In genomic region chr17:20851630-20852540, GRCh38 we compare ENCODE assay signal across 8 cellular contexts.
DNase-seq lines count a peak whose midpoint lies in the region; ATAC-seq, FAIRE-seq and TF ChIP-seq lines count a peak whose summit lies in the region.
"Not testable (repeated sequence)": the region's sequence is repeated elsewhere in the genome, so short reads cannot be mapped to it uniquely, and the experiment has no call there.

No MANE protein-coding gene starts in this region.

- POLR2A ChIA-PET in CD8-positive, alpha-beta T cell (lab: Charles Lee), result interaction anchor here (0.6 kb wide), 1 partner anchor 12 kb away, joined by 4 read pairs; no protein-coding TSS in a partner anchor
- POLR2A ChIA-PET in H1 (lab: Charles Lee; ENCODE audit: partially characterized antibody), result interaction anchor here (0.6 to 3.4 kb wide), 8 partner anchors 12 to 370 kb away, joined by 3 to 26 read pairs (median 3); no protein-coding TSS in a partner anchor

- H2AK5ac ChIP-seq in H1 (ENCODE audit: low read depth, low read length), result not testable (repeated sequence)

- peak overlapping the region; percentile 61 for H3K4me3 Mint-ChIP-seq in CD8-positive, alpha-beta T cell
- peak overlapping the region; percentile 66 for H3K4me3 Mint-ChIP-seq in activated naive CD4-positive, alpha-beta T cell treated with anti-CD3 and anti-CD28 coated beads, Interleukin-2, amount 50 U/mL, for 24 hours

- H3K9me3 ChIP-seq in CD8-positive, alpha-beta T cell (ENCODE audit: low read length); MM.1S (replicated peaks; ENCODE audit: insufficient read depth, low read length); H1 (ENCODE audit: insufficient read depth in 2 of 2, low read depth in 1 of 2, low read length in 1 of 2); iPS-20b (ENCODE audit: insufficient read depth, low read depth, low read length); suprapubic skin: not testable (repeated sequence)

- FAIRE-seq in H1 (lab: Jason Lieb, UNC), result peak; percentile 87

- not testable (repeated sequence) for H4K20me1 ChIP-seq in MM.1S (ENCODE audit: insufficient read depth, low read length); H1 (replicated peaks in 1 of 2; ENCODE audit: control insufficient read depth in 1 of 2, insufficient read depth in 2 of 2, low read length in 2 of 2)

- H2BK12ac ChIP-seq in H1 (ENCODE audit: low read depth, low read length), result 0 out of 2 replicates have a peak overlapping the region, but pooled peaks have one; percentile 39

- H3K79me1 ChIP-seq in H1 (ENCODE audit: low read depth, low read length), result not testable (repeated sequence)

- 2% methylated on average over 31 of the region's 32 CpGs; no CpG with 5 or more reads in 1 of the 2 experiments for WGBS in H1 (ENCODE audit: extremely low coverage in 1 of 2, insufficient coverage in 1 of 2, insufficient read length in 1 of 2, insufficient replicate concordance in 2 of 2, low coverage in 1 of 2, low lambda C conversion rate in 2 of 2, missing lambda C conversion rate in 1 of 2), 2 experiments
- WGBS in suprapubic skin, result 3% methylated on average over 30 of the region's 32 CpGs

- H3K36me3 Mint-ChIP-seq in CD8-positive, alpha-beta T cell; activated naive CD4-positive, alpha-beta T cell treated with anti-CD3 and anti-CD28 coated beads, Interleukin-2, amount 50 U/mL, for 24 hours: not testable (repeated sequence)

- H3K14ac ChIP-seq in H1 (ENCODE audit: insufficient read length), result not testable (repeated sequence)

- H4K91ac ChIP-seq in H1 (replicated peaks; ENCODE audit: insufficient read length, low read length), result not testable (repeated sequence)

- peak overlapping the region; percentile 37 for H3K4me3 ChIP-seq in CD8-positive, alpha-beta T cell (ENCODE audit: low read depth, low read length)
- H3K4me3 ChIP-seq in MM.1S (ENCODE audit: low read length) (peak overlapping the region; percentile 41; the same call in 1 of the 2 replicates), H1 (ENCODE audit: extremely low read depth in 1 of 4, insufficient read depth in 2 of 4, low read depth in 3 of 4, low read length in 4 of 4) (peak overlapping the region; percentile 51 to 67 (median 61); a peak in 7 of 8 replicates), iPS-20b (ENCODE audit: low read length) (peak overlapping the region; percentile 79), suprapubic skin (peak overlapping the region; percentile 37)

- not testable (repeated sequence) for H2BK5ac ChIP-seq in H1 (ENCODE audit: low read depth, low read length)

- H3F3A ChIP-seq in MM.1S (ENCODE audit: insufficient read depth, low read length), result not testable (repeated sequence)

- not testable (repeated sequence) for H3K23ac ChIP-seq in H1 (ENCODE audit: insufficient read length)

- H2AFZ ChIP-seq in MM.1S (ENCODE audit: low read length), result peak overlapping the region; percentile 77
- peak overlapping the region; percentile 93 for H2AFZ ChIP-seq in H1 (ENCODE audit: low read length)

- peak overlapping the region; percentile 65; the same call in 1 of the 2 replicates for H3K4me2 ChIP-seq in MM.1S (ENCODE audit: low read depth, low read length)
- peak overlapping the region in 1 of 2 experiments; percentile 95; a peak in 3 of 4 replicates for H3K4me2 ChIP-seq in H1 (ENCODE audit: insufficient read depth in 1 of 2, low read depth in 2 of 2, low read length in 2 of 2)

- H3K18ac ChIP-seq in H1 (ENCODE audit: extremely low read depth, low read length), result peak overlapping the region; percentile 38; the same call in 1 of the 2 replicates

- peaks cover 48% of the 10 kb centered on the region for H3K27me3 Mint-ChIP-seq in CD8-positive, alpha-beta T cell (ENCODE audit: low read depth)
- peaks cover 32% of the 10 kb centered on the region for H3K27me3 Mint-ChIP-seq in activated naive CD4-positive, alpha-beta T cell treated with anti-CD3 and anti-CD28 coated beads, Interleukin-2, amount 50 U/mL, for 24 hours

- H4K8ac ChIP-seq in H1 (ENCODE audit: extremely low read depth, insufficient read depth, low read length), result not testable (repeated sequence)

- not testable (repeated sequence) for H3K27me3 ChIP-seq in CD8-positive, alpha-beta T cell (ENCODE audit: insufficient read depth, low read length); MM.1S (replicated peaks; ENCODE audit: insufficient read depth, low read length); iPS-20b (ENCODE audit: insufficient read depth, low read length)
- H3K27me3 ChIP-seq in H1 (replicated peaks in 1 of 4; ENCODE audit: control insufficient read depth in 3 of 4, extremely low read depth in 1 of 4, insufficient read depth in 3 of 4, low read length in 3 of 4), result peaks cover 0 to 17% (median 5%) of the 10 kb centered on the region in 4 experiments; a peak in 4 of 7 replicates
- H3K27me3 ChIP-seq in suprapubic skin, result peaks cover 31% of the 10 kb centered on the region

- not testable (repeated sequence) for H3K27ac Mint-ChIP-seq in CD8-positive, alpha-beta T cell; activated naive CD4-positive, alpha-beta T cell treated with anti-CD3 and anti-CD28 coated beads, Interleukin-2, amount 50 U/mL, for 24 hours

- TF ChIP-seq POLR2A in H1 (IDR thresholded peaks at IDR 0.05; ENCODE audit: control extremely low read depth in 1 of 2, low read depth in 2 of 2, low read length in 2 of 2); suprapubic skin (IDR thresholded peaks at IDR 0.05): not testable (repeated sequence)

- CTCF ChIA-PET in CD8-positive, alpha-beta T cell (lab: Charles Lee), result not testable (repeated sequence)
- CTCF ChIA-PET in H1 (lab: Charles Lee; ENCODE audit: partially characterized antibody), result interaction anchor here (0.5 to 2.8 kb wide), 2 partner anchors 17 to 50 kb away, joined by 3 to 10 read pairs; no protein-coding TSS in a partner anchor

- not testable (repeated sequence) for H3K27ac ChIP-seq in CD8-positive, alpha-beta T cell (ENCODE audit: low read depth, low read length); MM.1S (ENCODE audit: low read length); H1 (ENCODE audit: low read depth, low read length); iPS-20b (ENCODE audit: low read length); suprapubic skin

- not testable (repeated sequence) for DNase-seq in CD8-positive, alpha-beta T cell; MM.1S; suprapubic skin (ENCODE audit: low spot score in 2 of 2)
- peak; percentile 3 for DNase-seq in RPMI8226
- DNase-seq in H1 (ENCODE audit: low read depth in 1 of 2, low spot score in 2 of 2), result peak in 1 of 2 experiments; percentile 58
- peak; percentile 11 for DNase-seq in occipital lobe (lab: John Stamatoyannopoulos, UW)

- H3K9me3 Mint-ChIP-seq in CD8-positive, alpha-beta T cell; activated naive CD4-positive, alpha-beta T cell treated with anti-CD3 and anti-CD28 coated beads, Interleukin-2, amount 50 U/mL, for 24 hours: not testable (repeated sequence)

- H3K4ac ChIP-seq in H1 (replicated peaks; ENCODE audit: insufficient read length, low read depth, low read length), result not testable (repeated sequence)

- not testable (repeated sequence) for TF ChIP-seq CTCF in CD8-positive, alpha-beta T cell (IDR thresholded peaks at IDR 0.05); MM.1S (IDR thresholded peaks at IDR 0.05; ENCODE audit: low read length); H1 (IDR thresholded peaks at IDR 0.05; ENCODE audit: control extremely low read depth in 1 of 3, insufficient read depth in 1 of 3, low read depth in 1 of 3, low read length in 3 of 3); suprapubic skin (IDR thresholded peaks at IDR 0.05)

- TF ChIP-seq RAD21 in H1 (IDR thresholded peaks at IDR 0.05 in 1 of 2, conservative IDR thresholded peaks at IDR 0.05 in 1 of 2; ENCODE audit: low read depth in 2 of 2, low read length in 2 of 2), result not testable (repeated sequence)

- not testable (repeated sequence) for H3K56ac ChIP-seq in H1 (replicated peaks; ENCODE audit: insufficient read length, low read depth, low read length)

- H3K4me1 ChIP-seq in CD8-positive, alpha-beta T cell (ENCODE audit: insufficient read depth, low read length); MM.1S (ENCODE audit: low read length); H1 (replicated peaks in 1 of 4; ENCODE audit: control insufficient read depth in 3 of 4, insufficient read depth in 4 of 4, low read length in 3 of 4); iPS-20b (ENCODE audit: insufficient read depth, low read length); suprapubic skin: not testable (repeated sequence)

- TF ChIP-seq EP300 in H1 (IDR thresholded peaks at IDR 0.05; ENCODE audit: borderline replicate concordance in 1 of 2, low read depth in 2 of 2, low read length in 2 of 2); suprapubic skin (IDR thresholded peaks at IDR 0.05): not testable (repeated sequence)

- peaks cover 16% of the 10 kb centered on the region for H3K4me1 Mint-ChIP-seq in CD8-positive, alpha-beta T cell (ENCODE audit: low read depth)
- H3K4me1 Mint-ChIP-seq in activated naive CD4-positive, alpha-beta T cell treated with anti-CD3 and anti-CD28 coated beads, Interleukin-2, amount 50 U/mL, for 24 hours, result peaks cover 16% of the 10 kb centered on the region

- H2BK15ac ChIP-seq in H1 (ENCODE audit: low read length), result not testable (repeated sequence)

- not testable (repeated sequence) for H2BK120ac ChIP-seq in H1 (replicated peaks; ENCODE audit: low read depth, low read length)

- not testable (repeated sequence) for H4K5ac ChIP-seq in H1 (ENCODE audit: insufficient read length, low read depth, low read length)

- not testable (repeated sequence) for H3K9ac ChIP-seq in MM.1S (ENCODE audit: low read length)
- H3K9ac ChIP-seq in H1 (replicated peaks in 1 of 4; ENCODE audit: extremely low read depth in 1 of 4, low read depth in 3 of 4, low read length in 3 of 4), result peak overlapping the region in 2 of 4 experiments; percentile 49 to 58; a peak in 5 of 7 replicates
- peak overlapping the region; percentile 51; the same call in 1 of the 2 replicates for H3K9ac ChIP-seq in iPS-20b (ENCODE audit: low read depth, low read length)

- not testable (repeated sequence) for H3K79me2 ChIP-seq in MM.1S (ENCODE audit: low read length); H1 (ENCODE audit: control insufficient read depth in 1 of 2, insufficient read depth in 2 of 2, low read length in 2 of 2)

- H3K9me2 ChIP-seq in MM.1S (replicated peaks; ENCODE audit: insufficient read depth, low read length), result not testable (repeated sequence)

- H3K36me3 ChIP-seq in CD8-positive, alpha-beta T cell (ENCODE audit: insufficient read depth, low read length); MM.1S (replicated peaks; ENCODE audit: insufficient read depth, low read length); H1 (ENCODE audit: control insufficient read depth in 2 of 4, insufficient read depth in 4 of 4, low read length in 3 of 4); iPS-20b (ENCODE audit: insufficient read depth, low read depth, low read length); suprapubic skin: not testable (repeated sequence)

- intact Hi-C loops in CD8-positive, alpha-beta T cell (cut with DNase I, micrococcal nuclease), result not testable (repeated sequence)

- not testable (repeated sequence) for H2BK20ac ChIP-seq in H1 (ENCODE audit: low read length)

- not testable (repeated sequence) for H3K23me2 ChIP-seq in H1 (ENCODE audit: low read depth, low read length)

- not testable (repeated sequence) for ATAC-seq in CD8-positive, alpha-beta T cell
